ENCODE assay signal across 16 cellular contexts in the genomic region with DNA sequence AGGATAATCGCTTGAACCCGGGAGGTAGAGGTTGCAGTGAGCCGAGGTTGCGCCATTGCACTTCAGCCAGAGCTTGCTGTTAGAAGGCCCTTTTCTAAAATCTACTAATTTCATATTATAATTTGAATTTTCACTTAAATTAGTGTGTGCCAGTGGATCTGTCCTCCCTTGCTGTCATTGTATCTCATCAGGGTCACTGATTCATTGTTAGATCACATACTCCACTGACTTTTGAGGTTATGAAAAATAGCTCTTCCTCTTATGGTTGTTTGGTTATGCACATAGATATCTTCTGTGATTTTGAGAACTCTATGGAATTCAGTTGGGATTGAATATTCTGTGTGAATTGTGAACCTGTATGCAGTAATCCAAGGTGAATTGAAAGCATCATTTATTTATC.
"Had no signal": no experiment of that assay in that cellular context is flagged by ENCODE, and none has a peak within 500 bp of the region (broad histone marks: within the 10 kb centered on the region; RNA-seq: fewer than 3 reads in every experiment).

No MANE protein-coding gene starts in this region.

- DNase-seq: dermis blood vessel endothelial cell; dorsolateral prefrontal cortex; effector CD4-positive, alpha-beta T cell; effector memory CD4-positive, alpha-beta T cell; foreskin keratinocyte; glutamatergic neuron; heart right ventricle; hippocampal formation; left cardiac atrium; left lung; left ventricle myocardium superior; lower lobe of right lung; mesenchymal stem cell; mucosa of descending colon; naive B cell; naive thymus-derived CD8-positive, alpha-beta T cell had no signal
